17 cellular contexts compared by ENCODE assay signal in genomic region chr1:184861755-184862336, GRCh38.
DNase-seq lines count a peak whose midpoint lies in the region; ATAC-seq, FAIRE-seq and TF ChIP-seq lines count a peak whose summit lies in the region.
"Had no signal": no experiment of that assay in that cellular context is flagged by ENCODE, and none has a peak within 500 bp of the region (broad histone marks: within the 10 kb centered on the region; RNA-seq: fewer than 3 reads in every experiment).

No MANE protein-coding gene starts in this region.

- H3K4me1 ChIP-seq in Karpas-422 (ENCODE audit: low read length) (peaks cover 32% of the 10 kb centered on the region), ascending aorta (peaks cover 0 to 16% of the 10 kb centered on the region in 2 donors), pancreas (peaks cover 17 to 67% (median 18%) of the 10 kb centered on the region in 3 donors)
- H3K4me1 ChIP-seq: Caco-2 had no signal

- POLR2A ChIA-PET in activated CD4-positive, alpha-beta memory T cell treated with anti-CD3 and anti-CD28 coated beads for 36 hours (lab: Charles Lee) = interaction anchor here (0.6 kb wide), 1 partner anchor 104 kb away, joined by 3 read pairs; no protein-coding TSS in a partner anchor

- intact Hi-C loops in ascending aorta (cut with DNase I) (no loop called here), pancreas (cut with DNase I) (no loop called here)
- intact Hi-C loops in activated CD4-positive, alpha-beta memory T cell treated with anti-CD3 and anti-CD28 coated beads for 36 hours (cut with micrococcal nuclease) = no loop called here

- no peaks in the 10 kb centered on the region for H3K9me2 ChIP-seq in Karpas-422 (replicated peaks; ENCODE audit: insufficient read depth, low read length)

- H3K9me3 ChIP-seq in Karpas-422 (ENCODE audit: low read length) = no peaks in the 10 kb centered on the region
- no peaks in the 10 kb centered on the region for H3K9me3 ChIP-seq in ascending aorta
- H3K9me3 ChIP-seq in pancreas = no peaks in the 10 kb centered on the region
- H3K9me3 ChIP-seq: Caco-2, SJSA1 had no signal

- WGBS in pancreas, 2 donors = 21 to 25% methylated on average over 6 of the region's 6 CpGs

- H3K4me1 Mint-ChIP-seq in activated CD4-positive, alpha-beta memory T cell treated with anti-CD3 and anti-CD28 coated beads for 36 hours (ENCODE audit: low read depth) = peaks cover 21% of the 10 kb centered on the region

- H3K27ac Mint-ChIP-seq in activated CD4-positive, alpha-beta memory T cell treated with anti-CD3 and anti-CD28 coated beads for 36 hours = no peak overlapping the region
- H3K27ac Mint-ChIP-seq: H9 had no signal

- no peaks in the 10 kb centered on the region for H3K79me2 ChIP-seq in Karpas-422 (ENCODE audit: low read length)

- CTCF ChIA-PET in activated CD4-positive, alpha-beta memory T cell treated with anti-CD3 and anti-CD28 coated beads for 36 hours (lab: Charles Lee) = interaction anchor here (0.7 kb wide), 1 partner anchor 12 kb away, joined by 3 read pairs; no protein-coding TSS in a partner anchor

- H3K36me3 ChIP-seq in Karpas-422 (ENCODE audit: insufficient read depth, low read length) = no peaks in the 10 kb centered on the region
- H3K36me3 ChIP-seq in ascending aorta = no peaks in the 10 kb centered on the region
- no peaks in the 10 kb centered on the region for H3K36me3 ChIP-seq in pancreas
- H3K36me3 ChIP-seq: BLaER1 treated with 17β-estradiol and CSF1 and Interleukin-3, amounts not matched to agents 10 nM and 100 nM; SJSA1 had no signal

- peaks cover 6% of the 10 kb centered on the region for H3K36me3 Mint-ChIP-seq in activated CD4-positive, alpha-beta memory T cell treated with anti-CD3 and anti-CD28 coated beads for 36 hours

- H4K20me1 ChIP-seq in Karpas-422 (ENCODE audit: insufficient read depth, low read depth, low read length) = no peaks in the 10 kb centered on the region
- H4K20me1 ChIP-seq: BLaER1 treated with 17β-estradiol and CSF1 and Interleukin-3, amounts not matched to agents 10 nM and 100 nM had no signal

- H2AFZ ChIP-seq in Karpas-422 (ENCODE audit: low read length) = no peak overlapping the region

- no peak overlapping the region for H3K4me3 Mint-ChIP-seq in activated CD4-positive, alpha-beta memory T cell treated with anti-CD3 and anti-CD28 coated beads for 36 hours
- H3K4me3 Mint-ChIP-seq: H9 had no signal

- H3K4me3 ChIP-seq in Karpas-422 (ENCODE audit: low read length) = no peak overlapping the region
- H3K4me3 ChIP-seq in ascending aorta = no peak overlapping the region
- H3K4me3 ChIP-seq in pancreas = no peak overlapping the region
- H3K4me3 ChIP-seq: BLaER1 treated with 17β-estradiol and CSF1 and Interleukin-3, amounts not matched to agents 10 nM and 100 nM; GM12878; SJSA1 had no signal

- TF ChIP-seq CTCF in ascending aorta (IDR thresholded peaks at IDR 0.05) (no peak), pancreas (IDR thresholded peaks at IDR 0.05) (no peak)

- no peaks in the 10 kb centered on the region for H3K27me3 ChIP-seq in Karpas-422 (ENCODE audit: low read length)
- no peaks in the 10 kb centered on the region for H3K27me3 ChIP-seq in ascending aorta
- H3K27me3 ChIP-seq in pancreas = no peaks in the 10 kb centered on the region
- H3K27me3 ChIP-seq: BLaER1 treated with 17β-estradiol and CSF1 and Interleukin-3, amounts not matched to agents 10 nM and 100 nM; SJSA1 had no signal

- H3K9me3 Mint-ChIP-seq in activated CD4-positive, alpha-beta memory T cell treated with anti-CD3 and anti-CD28 coated beads for 36 hours = no peaks in the 10 kb centered on the region
- H3K9me3 Mint-ChIP-seq: H9 had no signal

- H3K4me2 ChIP-seq in Karpas-422 (ENCODE audit: low read depth, low read length, poor library complexity, severe bottlenecking) = peak overlapping the region; percentile 36
- H3K4me2 ChIP-seq: BLaER1 treated with 17β-estradiol and CSF1 and Interleukin-3, amounts not matched to agents 10 nM and 100 nM had no signal

- DNase-seq in NCI-H748 (lab: John Stamatoyannopoulos, UW; ENCODE audit: unreplicated experiment) (peak; percentile 15), NCI-H748 treated with DMSO at 0.1 percent for 48 hours (lab: John Stamatoyannopoulos, UW) (no peak), Karpas-422 (no peak), ascending aorta (ENCODE audit: low spot score in 2 of 2) (no peak), pancreas (peak; percentile 65 to 89 (median 68)), medulla oblongata (ENCODE audit: extremely low spot score) (no peak)
- no peak for DNase-seq in activated CD4-positive, alpha-beta memory T cell treated with anti-CD3 and anti-CD28 coated beads for 36 hours
- DNase-seq: Caco-2, H9, NCI-H1048, NCI-H187 had no signal

- H3K9ac ChIP-seq in Karpas-422 (ENCODE audit: low read length) = no peak overlapping the region
- H3K9ac ChIP-seq: BLaER1 treated with 17β-estradiol and CSF1 and Interleukin-3, amounts not matched to agents 10 nM and 100 nM had no signal

- H3K27ac ChIP-seq in Karpas-422 (ENCODE audit: low read length) (peak overlapping the region; percentile 82), ascending aorta (peak overlapping the region; percentile 12 to 21), pancreas (peak overlapping the region; percentile 10 to 75 (median 56))
- H3K27ac ChIP-seq: BLaER1 treated with 17β-estradiol and CSF1 and Interleukin-3, amounts not matched to agents 10 nM and 100 nM; RWPE1; SJSA1 had no signal

- ATAC-seq in pancreas = peak; percentile 83 to 91 (median 90)
- ATAC-seq in HG02610 (IDR thresholded peaks at IDR 0.05; ENCODE audit: unreplicated experiment) = no peak

- no peaks in the 10 kb centered on the region for H3K27me3 Mint-ChIP-seq in activated CD4-positive, alpha-beta memory T cell treated with anti-CD3 and anti-CD28 coated beads for 36 hours

- no peak for FAIRE-seq in pancreas (lab: Jason Lieb, UNC)
- FAIRE-seq: GM12878, GM18507 had no signal

Comparison
In these comparisons a context has a peak if more than half of its experiments do, and no peak if none do; other contexts are left out.
1. DNase-seq: peak in NCI-H748 (single experiment) and pancreas (6 of 6); none in NCI-H748 treated with DMSO at 0.1 percent for 48 hours (single experiment), Karpas-422 (single experiment), ascending aorta (0 of 2), medulla oblongata (single experiment) and activated CD4-positive, alpha-beta memory T cell treated with anti-CD3 and anti-CD28 coated beads for 36 hours (single experiment).
2. H3K27ac ChIP-seq: peak in every context shown above with its lines; median percentile 82 in Karpas-422; 56 in pancreas; 16 in ascending aorta.